In the genomic region with DNA sequence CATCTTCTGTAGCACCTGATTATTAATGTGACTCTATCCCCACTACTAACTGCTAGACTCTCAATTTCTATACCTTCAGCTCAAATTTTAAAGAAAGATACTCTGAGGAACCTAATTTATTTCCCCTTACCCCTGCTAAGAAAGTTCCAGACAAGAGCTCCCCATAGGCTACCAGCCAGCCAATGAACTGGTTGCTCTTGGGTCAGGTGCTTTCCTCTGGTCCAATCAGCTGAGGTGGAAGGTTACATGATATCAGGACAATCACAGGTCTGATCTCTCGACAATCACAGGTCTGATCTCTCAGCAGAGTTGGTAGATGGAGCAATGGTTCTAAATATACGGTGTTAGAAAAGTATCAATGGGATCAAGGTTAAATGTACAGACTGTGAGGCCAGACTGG, we compare ENCODE assay signal across 2 cellular contexts.
TF ChIP-seq lines count a peak whose summit lies in the region.

No MANE protein-coding gene starts in this region.

TF ChIP-seq in HCT116, 20 proteins besides CTCF, POLR2A, EP300 and RAD21 (continued from another document):
- TF ChIP-seq, protein P1, sequence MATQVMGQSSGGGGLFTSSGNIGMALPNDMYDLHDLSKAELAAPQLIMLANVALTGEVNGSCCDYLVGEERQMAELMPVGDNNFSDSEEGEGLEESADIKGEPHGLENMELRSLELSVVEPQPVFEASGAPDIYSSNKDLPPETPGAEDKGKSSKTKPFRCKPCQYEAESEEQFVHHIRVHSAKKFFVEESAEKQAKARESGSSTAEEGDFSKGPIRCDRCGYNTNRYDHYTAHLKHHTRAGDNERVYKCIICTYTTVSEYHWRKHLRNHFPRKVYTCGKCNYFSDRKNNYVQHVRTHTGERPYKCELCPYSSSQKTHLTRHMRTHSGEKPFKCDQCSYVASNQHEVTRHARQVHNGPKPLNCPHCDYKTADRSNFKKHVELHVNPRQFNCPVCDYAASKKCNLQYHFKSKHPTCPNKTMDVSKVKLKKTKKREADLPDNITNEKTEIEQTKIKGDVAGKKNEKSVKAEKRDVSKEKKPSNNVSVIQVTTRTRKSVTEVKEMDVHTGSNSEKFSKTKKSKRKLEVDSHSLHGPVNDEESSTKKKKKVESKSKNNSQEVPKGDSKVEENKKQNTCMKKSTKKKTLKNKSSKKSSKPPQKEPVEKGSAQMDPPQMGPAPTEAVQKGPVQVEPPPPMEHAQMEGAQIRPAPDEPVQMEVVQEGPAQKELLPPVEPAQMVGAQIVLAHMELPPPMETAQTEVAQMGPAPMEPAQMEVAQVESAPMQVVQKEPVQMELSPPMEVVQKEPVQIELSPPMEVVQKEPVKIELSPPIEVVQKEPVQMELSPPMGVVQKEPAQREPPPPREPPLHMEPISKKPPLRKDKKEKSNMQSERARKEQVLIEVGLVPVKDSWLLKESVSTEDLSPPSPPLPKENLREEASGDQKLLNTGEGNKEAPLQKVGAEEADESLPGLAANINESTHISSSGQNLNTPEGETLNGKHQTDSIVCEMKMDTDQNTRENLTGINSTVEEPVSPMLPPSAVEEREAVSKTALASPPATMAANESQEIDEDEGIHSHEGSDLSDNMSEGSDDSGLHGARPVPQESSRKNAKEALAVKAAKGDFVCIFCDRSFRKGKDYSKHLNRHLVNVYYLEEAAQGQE (IDR thresholded peaks at IDR 0.05; ENCODE audit: low read depth): no peak
- TF ChIP-seq YY1 (IDR thresholded peaks at IDR 0.05; ENCODE audit: extremely low read depth, insufficient replicate concordance, low read depth, low read length) (no peak), EZH2phosphoT487 (IDR thresholded peaks at IDR 0.05; ENCODE audit: borderline replicate concordance) (no peak), SRF (IDR thresholded peaks at IDR 0.05; ENCODE audit: low read depth) (no peak), EGR1 (IDR thresholded peaks at IDR 0.05; ENCODE audit: low read depth) (no peak), CEBPB (IDR thresholded peaks at IDR 0.05; ENCODE audit: low read depth) (no peak), FOSL1 (IDR thresholded peaks at IDR 0.05; ENCODE audit: low read depth) (no peak), SP1 (IDR thresholded peaks at IDR 0.05; ENCODE audit: low read depth) (no peak)
- TF ChIP-seq, protein P2, sequence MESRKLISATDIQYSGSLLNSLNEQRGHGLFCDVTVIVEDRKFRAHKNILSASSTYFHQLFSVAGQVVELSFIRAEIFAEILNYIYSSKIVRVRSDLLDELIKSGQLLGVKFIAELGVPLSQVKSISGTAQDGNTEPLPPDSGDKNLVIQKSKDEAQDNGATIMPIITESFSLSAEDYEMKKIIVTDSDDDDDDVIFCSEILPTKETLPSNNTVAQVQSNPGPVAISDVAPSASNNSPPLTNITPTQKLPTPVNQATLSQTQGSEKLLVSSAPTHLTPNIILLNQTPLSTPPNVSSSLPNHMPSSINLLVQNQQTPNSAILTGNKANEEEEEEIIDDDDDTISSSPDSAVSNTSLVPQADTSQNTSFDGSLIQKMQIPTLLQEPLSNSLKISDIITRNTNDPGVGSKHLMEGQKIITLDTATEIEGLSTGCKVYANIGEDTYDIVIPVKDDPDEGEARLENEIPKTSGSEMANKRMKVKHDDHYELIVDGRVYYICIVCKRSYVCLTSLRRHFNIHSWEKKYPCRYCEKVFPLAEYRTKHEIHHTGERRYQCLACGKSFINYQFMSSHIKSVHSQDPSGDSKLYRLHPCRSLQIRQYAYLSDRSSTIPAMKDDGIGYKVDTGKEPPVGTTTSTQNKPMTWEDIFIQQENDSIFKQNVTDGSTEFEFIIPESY (IDR thresholded peaks at IDR 0.05; ENCODE audit: extremely low read depth, insufficient replicate concordance, low read length): no peak
- TF ChIP-seq, protein P3, sequence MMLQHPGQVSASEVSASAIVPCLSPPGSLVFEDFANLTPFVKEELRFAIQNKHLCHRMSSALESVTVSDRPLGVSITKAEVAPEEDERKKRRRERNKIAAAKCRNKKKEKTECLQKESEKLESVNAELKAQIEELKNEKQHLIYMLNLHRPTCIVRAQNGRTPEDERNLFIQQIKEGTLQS (IDR thresholded peaks at IDR 0.05): no peak
TF ChIP-seq in HCT116: peak in this region for 0.

TF ChIP-seq in Ishikawa, 13 proteins besides CTCF, POLR2A, EP300 and RAD21 (continued from another document):
- TF ChIP-seq, protein P4, sequence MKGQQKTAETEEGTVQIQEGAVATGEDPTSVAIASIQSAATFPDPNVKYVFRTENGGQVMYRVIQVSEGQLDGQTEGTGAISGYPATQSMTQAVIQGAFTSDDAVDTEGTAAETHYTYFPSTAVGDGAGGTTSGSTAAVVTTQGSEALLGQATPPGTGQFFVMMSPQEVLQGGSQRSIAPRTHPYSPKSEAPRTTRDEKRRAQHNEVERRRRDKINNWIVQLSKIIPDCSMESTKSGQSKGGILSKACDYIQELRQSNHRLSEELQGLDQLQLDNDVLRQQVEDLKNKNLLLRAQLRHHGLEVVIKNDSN (IDR thresholded peaks at IDR 0.05): peak; percentile 45; the same call in 1 of the 2 replicates
